ENCODE assay signal across 13 cellular contexts in the genomic region with DNA sequence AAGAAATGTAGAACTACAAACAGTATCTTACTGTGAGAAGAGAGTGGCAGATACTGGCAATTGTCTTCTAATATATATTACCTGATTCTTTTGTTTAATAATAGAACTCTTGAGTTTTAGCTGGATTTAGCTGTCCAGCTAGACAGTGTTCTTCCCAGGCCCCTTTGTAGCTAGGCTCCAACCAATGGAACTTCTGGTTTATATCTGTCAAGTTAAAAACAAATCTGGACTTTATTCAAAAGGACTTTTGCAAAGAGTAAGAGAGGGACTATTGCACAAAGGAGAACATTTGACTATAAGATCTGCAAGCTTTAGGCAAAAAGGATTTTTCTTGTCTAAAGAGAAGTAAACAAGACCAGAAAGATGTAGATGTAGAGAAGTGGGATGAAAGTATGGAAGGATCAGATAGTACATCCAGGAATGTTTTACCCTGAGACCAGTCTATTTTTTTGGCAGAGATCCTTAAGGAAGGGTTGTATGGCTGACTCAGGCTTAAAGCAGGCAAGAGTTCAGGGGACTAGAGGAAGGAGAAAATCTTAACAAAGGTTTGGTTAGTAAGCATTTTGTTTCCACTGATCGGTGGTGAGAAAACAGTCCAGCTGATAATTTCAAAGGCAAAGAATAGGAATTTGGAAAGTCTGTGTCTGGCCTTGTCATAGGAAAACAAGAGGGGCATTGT.
DNase-seq lines count a peak whose midpoint lies in the region; ATAC-seq and TF ChIP-seq lines count a peak whose summit lies in the region.
"Had no signal": no experiment of that assay in that cellular context is flagged by ENCODE, and none has a peak within 500 bp of the region (broad histone marks: within the 10 kb centered on the region; RNA-seq: fewer than 3 reads in every experiment).

No MANE protein-coding gene starts in this region.

- H3K27ac ChIP-seq in brain microvascular endothelial cell = peak overlapping the region; percentile 63
- H3K27ac ChIP-seq in hepatocyte = peak overlapping the region; percentile 47
- peak overlapping the region; percentile 2 for H3K27ac ChIP-seq in urinary bladder (ENCODE audit: low read depth)
- H3K27ac ChIP-seq: neural progenitor cell had no signal

- no peaks in the 10 kb centered on the region for H4K20me1 ChIP-seq in hepatocyte (ENCODE audit: insufficient read depth, poor library complexity, severe bottlenecking)

- H3K9me3 ChIP-seq in hepatocyte (ENCODE audit: low read depth) = no peaks in the 10 kb centered on the region

- H3K36me3 ChIP-seq in brain microvascular endothelial cell (replicated peaks) (no peaks in the 10 kb centered on the region), hepatocyte (replicated peaks; ENCODE audit: insufficient read depth, low read depth) (no peaks in the 10 kb centered on the region), urinary bladder (ENCODE audit: insufficient read depth) (no peaks in the 10 kb centered on the region)
- H3K36me3 ChIP-seq: neural progenitor cell had no signal

- 50% methylated on average over 1 of the region's 1 CpG for WGBS in hepatocyte (ENCODE audit: low lambda C conversion rate, missing lambda C conversion rate)
- 22% methylated on average over 1 of the region's 1 CpG for WGBS in urinary bladder

- in situ Hi-C loops in brain microvascular endothelial cell (cut with HindIII; ENCODE audit: low pct_ligation_motif_present, low sequenced_read_pairs) = no loop called here

- no peaks in the 10 kb centered on the region for H3K9me2 ChIP-seq in hepatocyte (replicated peaks; ENCODE audit: insufficient read depth)

- H3K79me2 ChIP-seq in hepatocyte = no peaks in the 10 kb centered on the region

- no peak overlapping the region for H3K4me3 ChIP-seq in HFF-Myc (replicated peaks; ENCODE audit: low read depth, low read length)
- no peak overlapping the region for H3K4me3 ChIP-seq in brain microvascular endothelial cell (ENCODE audit: low read depth, low read length)
- H3K4me3 ChIP-seq in hepatocyte = no peak overlapping the region
- H3K4me3 ChIP-seq in urinary bladder (ENCODE audit: low read depth, low read length) = no peak overlapping the region
- H3K4me3 ChIP-seq: neural progenitor cell had no signal

- no peaks in the 10 kb centered on the region for H3K27me3 ChIP-seq in brain microvascular endothelial cell (replicated peaks)
- no peaks in the 10 kb centered on the region for H3K27me3 ChIP-seq in hepatocyte
- H3K27me3 ChIP-seq: neural progenitor cell had no signal

- DNase-seq in HFF-Myc (ENCODE audit: extremely low read depth, low read depth) = peak; percentile 16
- peak; percentile 40 for DNase-seq in brain microvascular endothelial cell
- no peak for DNase-seq in hepatocyte (ENCODE audit: low spot score)
- DNase-seq in central memory CD4-positive, alpha-beta T cell = no peak
- no peak for DNase-seq in activated T-cell treated with anti-CD3 and anti-CD28 coated beads, Interleukin-2, amount 50 U/mL, for 1 hour
- DNase-seq: DMS79; Karpas-422; SHP77 treated with DMSO at 0.1 percent for 48 hours; stimulated activated CD4-positive, alpha-beta T cell treated with anti-CD3 and anti-CD28 coated beads, Interleukin-4, amount 100 ng/mL, for 1 hour had no signal

- H3K4me2 ChIP-seq in hepatocyte = no peak overlapping the region
- H3K4me2 ChIP-seq: neural progenitor cell had no signal

- H2AFZ ChIP-seq in hepatocyte = peak overlapping the region; percentile 5

- no peak for ATAC-seq in HG03159 (IDR thresholded peaks at IDR 0.05; ENCODE audit: unreplicated experiment)
- ATAC-seq: activated CD4-positive, CD25-positive, alpha-beta regulatory T cell treated with anti-CD3 and anti-CD28 coated beads, Interleukin-2, amount 50 U/mL, for 24 hours had no signal

- TF ChIP-seq CTCF in HFF-Myc (IDR thresholded peaks at IDR 0.05; ENCODE audit: low read depth, low read length, missing control alignments) = no peak
- no peak for TF ChIP-seq CTCF in brain microvascular endothelial cell (IDR thresholded peaks at IDR 0.05; ENCODE audit: low read depth, low read length, missing control alignments)
- TF ChIP-seq CTCF in hepatocyte (IDR thresholded peaks at IDR 0.05; ENCODE audit: poor library complexity) = no peak

- peaks cover 11% of the 10 kb centered on the region for H3K4me1 ChIP-seq in hepatocyte (ENCODE audit: insufficient read depth)
- no peaks in the 10 kb centered on the region for H3K4me1 ChIP-seq in urinary bladder (ENCODE audit: insufficient read depth)

Comparison
In these comparisons a context has a peak if more than half of its experiments do, and no peak if none do; other contexts are left out.
1. DNase-seq: peak in HFF-Myc (single experiment) and brain microvascular endothelial cell (single experiment); none in hepatocyte (single experiment), central memory CD4-positive, alpha-beta T cell (single experiment) and activated T-cell treated with anti-CD3 and anti-CD28 coated beads, Interleukin-2, amount 50 U/mL, for 1 hour (single experiment).
2. H3K27ac ChIP-seq: peak in every context shown above with its lines; median percentile 63 in brain microvascular endothelial cell; 47 in hepatocyte; 2 in urinary bladder.